30 cellular contexts compared by ENCODE assay signal in the genomic region with DNA sequence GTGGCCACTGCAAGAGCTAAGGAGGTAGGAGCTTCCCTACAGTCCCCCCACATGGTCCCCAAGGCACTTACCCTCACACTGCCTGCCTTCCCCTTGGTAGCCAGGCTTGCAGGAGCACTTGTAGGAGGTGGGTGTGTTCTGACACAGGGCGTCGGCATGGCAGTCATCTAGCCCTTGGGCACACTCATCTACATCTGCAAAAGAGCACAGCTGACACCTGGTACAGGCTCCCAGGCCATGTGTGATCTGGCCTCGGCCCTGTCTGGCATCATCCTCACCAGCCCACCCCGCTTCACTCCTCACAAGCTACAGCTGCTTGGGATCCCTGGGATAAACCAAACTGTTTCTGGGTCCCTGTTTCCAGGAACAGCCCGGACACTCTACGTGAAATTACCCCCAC. TPM values are rescaled to one million over a fixed set of nuclear protein-coding genes. Genes with fewer than 3 reads are reported as not detected.
DNase-seq lines count a peak whose midpoint lies in the region; ATAC-seq, FAIRE-seq and TF ChIP-seq lines count a peak whose summit lies in the region.
"Had no signal": no experiment of that assay in that cellular context is flagged by ENCODE, and none has a peak within 500 bp of the region (broad histone marks: within the 10 kb centered on the region; RNA-seq: fewer than 3 reads in every experiment).

No MANE protein-coding gene starts in this region.

- H3K4me1 ChIP-seq in mucosa of rectum (ENCODE audit: control insufficient read depth in 2 of 2, insufficient read depth in 2 of 2, low read length in 2 of 2) (peaks cover 15 to 19% of the 10 kb centered on the region in 2 donors), transverse colon (peaks cover 0 to 24% (median 13%) of the 10 kb centered on the region in 4 donors)

- H3K4me1 Mint-ChIP-seq in activated naive CD8-positive, alpha-beta T cell (ENCODE audit: low read depth): peaks cover 7% of the 10 kb centered on the region
- H3K4me1 Mint-ChIP-seq in activated naive CD8-positive, alpha-beta T cell treated with anti-CD3 and anti-CD28 coated beads for 36 hours: no peaks in the 10 kb centered on the region
- H3K4me1 Mint-ChIP-seq: central memory CD8-positive, alpha-beta T cell had no signal

- H3K27ac ChIP-seq in mucosa of rectum (ENCODE audit: low read depth in 2 of 2, low read length in 2 of 2) (peak overlapping the region; percentile 70 to 80), transverse colon (peak overlapping the region; percentile 65 to 70 (median 68)), substantia nigra (ENCODE audit: low read depth, low read length, poor library complexity, severe bottlenecking) (no peak overlapping the region)
- H3K27ac ChIP-seq: A549, dorsolateral prefrontal cortex, heart left ventricle, pancreas, stomach, tibial nerve had no signal

- 71% methylated on average over 6 of the region's 6 CpGs; no CpG with 5 or more reads in 1 of the 2 donors for WGBS in transverse colon (ENCODE audit: low coverage in 1 of 2), 2 donors

- H3K9me3 ChIP-seq in mucosa of rectum (ENCODE audit: control insufficient read depth in 2 of 2, low read length in 2 of 2): no peaks in the 10 kb centered on the region
- H3K9me3 ChIP-seq in transverse colon: no peaks in the 10 kb centered on the region
- H3K9me3 ChIP-seq: A549, heart left ventricle, MG63, pancreas, stomach, tibial nerve had no signal

- H3K4me3 Mint-ChIP-seq in activated naive CD8-positive, alpha-beta T cell: peak overlapping the region; percentile 13
- no peak overlapping the region for H3K4me3 Mint-ChIP-seq in activated naive CD8-positive, alpha-beta T cell treated with anti-CD3 and anti-CD28 coated beads for 36 hours
- H3K4me3 Mint-ChIP-seq: activated B cell treated with CpG ODN at 0.5 μM for 24 hours; activated naive CD4-positive, alpha-beta T cell treated with anti-CD3 and anti-CD28 coated beads for 36 hours; central memory CD8-positive, alpha-beta T cell had no signal

- H3K4me3 ChIP-seq in bronchial epithelial cell (ENCODE audit: low read depth, low read length): no peak overlapping the region
- H3K4me3 ChIP-seq in mucosa of rectum (ENCODE audit: low read length in 2 of 2): peak overlapping the region in 1 of 2 donors; percentile 14
- no peak overlapping the region for H3K4me3 ChIP-seq in transverse colon
- H3K4me3 ChIP-seq: A549, heart left ventricle, K562, MG63, stomach, tibial nerve had no signal

- TF ChIP-seq CTCF in bronchial epithelial cell (IDR thresholded peaks at IDR 0.05; ENCODE audit: insufficient read depth, low read length, severe bottlenecking) (no peak), transverse colon (IDR thresholded peaks at IDR 0.05) (no peak)

- peak overlapping the region in 1 of 2 donors; percentile 44 for H3K9ac ChIP-seq in mucosa of rectum (ENCODE audit: low read depth in 1 of 2, low read length in 2 of 2)

- intact Hi-C loops in transverse colon (cut with DNase I; ENCODE audit: low total_unique reads): loop anchor here (5.0 kb wide), 1 partner anchor 72 kb away; no protein-coding TSS in a partner anchor

- no peaks in the 10 kb centered on the region for H3K36me3 Mint-ChIP-seq in activated naive CD8-positive, alpha-beta T cell
- no peaks in the 10 kb centered on the region for H3K36me3 Mint-ChIP-seq in activated naive CD8-positive, alpha-beta T cell treated with anti-CD3 and anti-CD28 coated beads for 36 hours
- H3K36me3 Mint-ChIP-seq: memory B cell had no signal

- no peaks in the 10 kb centered on the region for H3K9me3 Mint-ChIP-seq in activated naive CD8-positive, alpha-beta T cell (ENCODE audit: low read depth)
- no peaks in the 10 kb centered on the region for H3K9me3 Mint-ChIP-seq in activated naive CD8-positive, alpha-beta T cell treated with anti-CD3 and anti-CD28 coated beads for 36 hours
- H3K9me3 Mint-ChIP-seq: activated B cell treated with CpG ODN at 0.5 μM for 24 hours; activated naive CD4-positive, alpha-beta T cell treated with anti-CD3 and anti-CD28 coated beads for 36 hours; central memory CD8-positive, alpha-beta T cell; memory B cell; naive B cell had no signal

- in situ Hi-C loops in transverse colon (cut with MboI; ENCODE audit: low pct_ligation_motif_present in 1 of 4, low pct_unique_long_range_greater_than_20kb in 1 of 4, low sequenced_read_pairs in 3 of 4): no loop called here

- H3K36me3 ChIP-seq in bronchial epithelial cell (ENCODE audit: control insufficient read depth, insufficient read depth, low read length): no peaks in the 10 kb centered on the region
- no peaks in the 10 kb centered on the region for H3K36me3 ChIP-seq in mucosa of rectum (ENCODE audit: control insufficient read depth in 2 of 2, insufficient read depth in 2 of 2, low read length in 2 of 2)
- no peaks in the 10 kb centered on the region for H3K36me3 ChIP-seq in transverse colon
- H3K36me3 ChIP-seq: heart left ventricle, MG63, pancreas, stomach, tibial nerve had no signal

- ATAC-seq in HG03139 (IDR thresholded peaks at IDR 0.05; ENCODE audit: unreplicated experiment): no peak
- ATAC-seq: heart left ventricle, K562, pancreas had no signal

- H3K27ac Mint-ChIP-seq in activated naive CD8-positive, alpha-beta T cell: no peak overlapping the region
- H3K27ac Mint-ChIP-seq in activated naive CD8-positive, alpha-beta T cell treated with anti-CD3 and anti-CD28 coated beads for 36 hours: no peak overlapping the region
- H3K27ac Mint-ChIP-seq: activated B cell treated with CpG ODN at 0.5 μM for 24 hours; activated naive CD4-positive, alpha-beta T cell treated with anti-CD3 and anti-CD28 coated beads for 36 hours; B cell; memory B cell had no signal

- peak; percentile 9 for TF ChIP-seq POLR2A in transverse colon (IDR thresholded peaks at IDR 0.05)

- FAIRE-seq in bronchial epithelial cell (lab: Jason Lieb, UNC): no peak
- FAIRE-seq: A549, GM18507, K562, pancreas had no signal

- DNase-seq in activated naive CD8-positive, alpha-beta T cell treated with anti-CD3 and anti-CD28 coated beads for 36 hours: no peak
- DNase-seq in bronchial epithelial cell (ENCODE audit: low read depth) (peak; percentile 10), transverse colon (peak; percentile 48), amniotic stem cell (lab: John Stamatoyannopoulos, UW) (no peak), substantia nigra (lab: John Stamatoyannopoulos, UW) (no peak)
- DNase-seq: activated B cell treated with CpG ODN at 0.5 μM for 24 hours; activated naive CD4-positive, alpha-beta T cell treated with anti-CD3 and anti-CD28 coated beads for 36 hours; anterior cingulate cortex; dorsolateral prefrontal cortex; GF-D8; heart left ventricle; MG63; naive B cell; NCI-H1436; NCI-H510A treated with DMSO at 0.1 percent for 48 hours; pancreas; right cardiac atrium; RPMI8226; stimulated activated CD4-positive, alpha-beta T cell treated with anti-CD3 and anti-CD28 coated beads, Interleukin-4, amount 100 ng/mL, for 4 hours; stomach had no signal

- H3K27me3 ChIP-seq in bronchial epithelial cell (ENCODE audit: control insufficient read depth, insufficient read depth, low read length) (peaks cover 8% of the 10 kb centered on the region), mucosa of rectum (ENCODE audit: control insufficient read depth in 2 of 2, insufficient read depth in 2 of 2, low read length in 2 of 2) (no peaks in the 10 kb centered on the region), transverse colon (peaks cover 9% of the 10 kb centered on the region)
- H3K27me3 ChIP-seq: MG63, pancreas had no signal

- no peak for TF ChIP-seq EP300 in transverse colon (IDR thresholded peaks at IDR 0.05; ENCODE audit: low read depth)

- peaks cover 35% of the 10 kb centered on the region for H3K27me3 Mint-ChIP-seq in activated naive CD8-positive, alpha-beta T cell
- H3K27me3 Mint-ChIP-seq in activated naive CD8-positive, alpha-beta T cell treated with anti-CD3 and anti-CD28 coated beads for 36 hours: peaks cover 77% of the 10 kb centered on the region

RNA-seq across cellular contexts. Expression of a gene that starts 1.8 kb away (rescaled TPM):
- not detected for total RNA-seq in activated naive CD8-positive, alpha-beta T cell treated with anti-CD3 and anti-CD28 coated beads for 36 hours
- total RNA-seq in bronchial epithelial cell: not detected in 2 replicates
- 10 to 100 TPM in 2 of 4 donors, 1 to 10 TPM in 2; 4.6 to 20.0 (median 10.9) TPM for total RNA-seq in transverse colon
- total RNA-seq: activated B cell treated with CpG ODN at 0.5 μM for 24 hours, B cell had no signal

Comparison
In these comparisons a context has a peak if more than half of its experiments do, and no peak if none do; other contexts are left out.
1. DNase-seq: peak in bronchial epithelial cell (single experiment) and transverse colon (single experiment); none in activated naive CD8-positive, alpha-beta T cell treated with anti-CD3 and anti-CD28 coated beads for 36 hours (single experiment), amniotic stem cell (single experiment) and substantia nigra (0 of 49).